ENCODE assay signal across 8 cellular contexts in the genomic region with DNA sequence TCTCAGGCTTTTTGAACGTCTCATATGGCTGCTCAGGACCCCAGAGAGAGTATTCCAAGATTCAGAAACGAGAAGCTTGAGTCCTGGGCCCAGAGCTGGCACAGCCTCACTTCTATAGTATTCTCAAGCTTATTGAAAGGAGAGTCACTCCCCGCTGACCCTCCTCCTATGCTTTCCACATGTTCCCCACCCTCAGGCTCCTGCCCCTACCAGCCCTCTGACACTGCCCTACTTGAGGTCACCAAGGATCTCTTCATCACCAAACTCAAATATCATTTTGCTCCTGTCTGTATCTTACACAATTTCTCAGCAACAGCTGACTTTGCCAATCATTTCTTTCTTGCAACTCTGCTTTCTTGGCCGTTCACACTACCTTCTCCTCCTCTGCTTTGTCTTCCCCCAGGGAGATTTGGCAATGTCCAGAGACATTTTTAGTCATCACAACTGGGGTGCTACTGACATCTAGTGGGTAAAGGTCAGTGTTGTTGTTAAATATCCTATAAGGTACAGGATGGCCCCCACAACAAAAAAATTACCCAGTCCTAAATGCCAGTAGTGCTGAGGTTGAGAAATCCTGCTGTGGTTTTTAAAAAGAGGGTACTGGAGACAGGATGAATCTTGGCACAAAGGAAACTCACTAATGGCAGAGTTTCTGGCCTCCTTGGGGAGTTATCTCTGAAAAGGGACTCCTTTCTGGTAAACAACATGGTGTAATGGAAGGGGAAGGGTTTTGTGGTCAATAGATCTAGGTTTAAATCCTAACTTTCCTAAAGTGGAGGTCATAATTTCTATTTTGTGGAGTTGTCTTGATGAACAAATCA. TPM values are rescaled to one million over a fixed set of nuclear protein-coding genes. Genes with fewer than 3 reads are reported as not detected.
DNase-seq lines count a peak whose midpoint lies in the region; ATAC-seq and TF ChIP-seq lines count a peak whose summit lies in the region.

No MANE protein-coding gene starts in this region.

- DNase-seq in AG04449 (ENCODE audit: low read depth, low spot score) = no peak
- DNase-seq in NOMO-1 (lab: John Stamatoyannopoulos, UW; ENCODE audit: unreplicated experiment in 2 of 2) = peak; percentile 67 to 89
- DNase-seq in renal cortical epithelial cell (ENCODE audit: low read depth) = peak; percentile 63
- DNase-seq in putamen (ENCODE audit: low spot score) = no peak
- no peak for DNase-seq in activated CD4-positive, alpha-beta T cell treated with anti-CD3 and anti-CD28 coated beads for 48 hours

- H3K4me3 ChIP-seq in AG04449 (ENCODE audit: low read depth, low read length) = no peak overlapping the region

- CTCF ChIA-PET in AG04449 (lab: Yijun Ruan, JAX) = interaction anchor here (0.7 to 13.9 kb wide), 19 partner anchors 13 to 247 kb away, joined by 3 to 235 read pairs (median 6); a partner anchor contains a TSS

- POLR2A ChIA-PET in AG04449 (lab: Yijun Ruan, JAX) = interaction anchor here (0.7 kb wide), 1 partner anchor 15 kb away, joined by 3 read pairs; no protein-coding TSS in a partner anchor

- peak; percentile 59 for ATAC-seq in GM18520 (IDR thresholded peaks at IDR 0.05; ENCODE audit: unreplicated experiment)
- ATAC-seq in HG02938 (IDR thresholded peaks at IDR 0.05; ENCODE audit: unreplicated experiment) = peak; percentile 75
- ATAC-seq in esophagus mucosa = peak; percentile 69

- TF ChIP-seq CTCF in AG04449 (IDR thresholded peaks at IDR 0.05; ENCODE audit: insufficient read depth, low read length, missing control alignments) = peak; percentile 36

RNA-seq across cellular contexts. Expression of a gene that starts 26.9 kb away (rescaled TPM):
- total RNA-seq in esophagus mucosa = 6.8 TPM
- 20.0 and 35.3 TPM in 2 replicates for total RNA-seq in renal cortical epithelial cell

RNA-seq across cellular contexts. Expression of a gene that starts 47.5 kb away (rescaled TPM):
- 11.5 TPM for total RNA-seq in esophagus mucosa
- 25.2 and 40.5 TPM in 2 replicates for total RNA-seq in renal cortical epithelial cell

Comparison
In these comparisons a context has a peak if more than half of its experiments do, and no peak if none do; other contexts are left out.
1. DNase-seq: peak in NOMO-1 (2 of 2) and renal cortical epithelial cell (single experiment); none in AG04449 (single experiment), putamen (single experiment) and activated CD4-positive, alpha-beta T cell treated with anti-CD3 and anti-CD28 coated beads for 48 hours (single experiment).
2. Peak in every context shown above with its lines, with median percentiles within 50 percentile points of each other: ATAC-seq.